In the genomic region with DNA sequence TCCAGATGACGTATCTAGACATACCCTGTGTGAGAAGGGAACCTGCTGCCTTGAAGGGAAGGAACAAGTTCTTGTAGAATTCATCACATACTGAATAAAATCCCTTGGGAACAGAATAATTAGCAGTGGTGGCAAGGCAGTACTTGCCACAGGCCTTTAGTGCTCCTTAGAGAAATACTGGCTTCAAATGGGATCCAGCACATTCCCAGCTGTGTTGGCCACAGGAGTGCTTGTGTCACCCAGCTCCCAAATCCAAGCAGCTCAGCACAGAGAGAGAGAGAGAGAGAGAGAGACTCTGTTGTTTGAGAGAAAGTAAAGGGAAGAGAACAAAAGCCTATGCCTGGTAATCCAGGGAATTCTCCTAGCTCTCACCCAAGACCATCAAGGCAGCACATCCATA, we compare ENCODE assay signal across 19 cellular contexts.
A peak's percentile ranks its signal among the peaks of the same experiment; 100 is the strongest.
DNase-seq lines count a peak whose midpoint lies in the region; ATAC-seq and TF ChIP-seq lines count a peak whose summit lies in the region.
"Had no signal": no experiment of that assay in that cellular context is flagged by ENCODE, and none has a peak within 500 bp of the region (broad histone marks: within the 10 kb centered on the region; RNA-seq: fewer than 3 reads in every experiment).

No MANE protein-coding gene starts in this region.

- no peaks in the 10 kb centered on the region for H3K36me3 ChIP-seq in thoracic aorta
- H3K36me3 ChIP-seq: BLaER1 treated with 17β-estradiol and CSF1 and Interleukin-3, amounts not matched to agents 10 nM and 100 nM; Peyer's patch had no signal

- TF ChIP-seq CTCF in AG10803 (conservative IDR thresholded peaks at IDR 0.05; ENCODE audit: low read length) (no peak), thoracic aorta (IDR thresholded peaks at IDR 0.05) (no peak)

- DNase-seq in AG10803 (ENCODE audit: low read depth): peak; percentile 36
- DNase-seq in M059J (ENCODE audit: low read depth): peak; percentile 27
- DNase-seq in fibroblast of peridontal ligament (ENCODE audit: extremely low read depth): peak; percentile 18
- DNase-seq in thoracic aorta (ENCODE audit: low spot score): no peak
- DNase-seq: CD4-positive, alpha-beta memory T cell; DND-41; Karpas-422; MM.1S; NCI-H1048; NCI-H1436; NCI-H187 treated with DMSO at 0.1 percent for 48 hours; NCI-H510A; NK-92 treated with Interleukin-12 subunit alpha and Interleukin-12 subunit beta, amount 100 ng/mL, for 24 hours; Peyer's patch had no signal

- H3K4me1 ChIP-seq in thoracic aorta (ENCODE audit: control insufficient read depth in 1 of 2, low read depth in 2 of 2): peaks cover 7 to 22% of the 10 kb centered on the region in 2 donors
- H3K4me1 ChIP-seq: BLaER1 treated with 17β-estradiol and CSF1 and Interleukin-3, amounts not matched to agents 10 nM and 100 nM; Peyer's patch had no signal

- ATAC-seq in thoracic aorta (ENCODE audit: insufficient number of reproducible peaks, low FRiP score, low read depth) (peak; percentile 29), HG02840 (IDR thresholded peaks at IDR 0.05; ENCODE audit: low FRiP score, unreplicated experiment) (no peak), HG03521 (IDR thresholded peaks at IDR 0.05; ENCODE audit: unreplicated experiment) (no peak), HG03196 (IDR thresholded peaks at IDR 0.05; ENCODE audit: unreplicated experiment) (no peak)
- ATAC-seq: SK-N-SH treated with all-trans-retinoic acid at 6 μM for 48 hours had no signal

- H3K27ac ChIP-seq in thoracic aorta: peak overlapping the region; percentile 58 to 59
- H3K27ac ChIP-seq: BLaER1 treated with 17β-estradiol and CSF1 and Interleukin-3, amounts not matched to agents 10 nM and 100 nM; Peyer's patch had no signal

- H3K4me3 ChIP-seq in AG10803 (ENCODE audit: low read length): no peak overlapping the region
- H3K4me3 ChIP-seq in thoracic aorta: no peak overlapping the region
- H3K4me3 ChIP-seq: BLaER1 treated with 17β-estradiol and CSF1 and Interleukin-3, amounts not matched to agents 10 nM and 100 nM; Peyer's patch had no signal

- no peaks in the 10 kb centered on the region for H3K27me3 ChIP-seq in thoracic aorta (replicated peaks; ENCODE audit: insufficient read depth)
- H3K27me3 ChIP-seq: BLaER1 treated with 17β-estradiol and CSF1 and Interleukin-3, amounts not matched to agents 10 nM and 100 nM; Peyer's patch had no signal

- peaks cover 3% of the 10 kb centered on the region for H3K9me3 ChIP-seq in thoracic aorta
- H3K9me3 ChIP-seq: Peyer's patch had no signal
